ENCODE assay signal across 8 cellular contexts in genomic region chr9:41188439-41188838, GRCh38. TPM values are rescaled to one million over a fixed set of nuclear protein-coding genes. Genes with fewer than 3 reads are reported as not detected.
"Had no signal": no experiment of that assay in that cellular context is flagged by ENCODE, and none has a peak within 500 bp of the region (broad histone marks: within the 10 kb centered on the region; RNA-seq: fewer than 3 reads in every experiment).

No MANE protein-coding gene starts in this region.

RNA-seq across cellular contexts. Expression of gene FOXD4L6, which starts 60.0 kb away (rescaled TPM):
- total RNA-seq: PC-3, PC-9, Peyer's patch, Right ventricle myocardium inferior, Right ventricle myocardium superior, RPMI7951, SJSA1, SK-MEL-5 had no signal
